24 cellular contexts compared by ENCODE assay signal in the genomic region with DNA sequence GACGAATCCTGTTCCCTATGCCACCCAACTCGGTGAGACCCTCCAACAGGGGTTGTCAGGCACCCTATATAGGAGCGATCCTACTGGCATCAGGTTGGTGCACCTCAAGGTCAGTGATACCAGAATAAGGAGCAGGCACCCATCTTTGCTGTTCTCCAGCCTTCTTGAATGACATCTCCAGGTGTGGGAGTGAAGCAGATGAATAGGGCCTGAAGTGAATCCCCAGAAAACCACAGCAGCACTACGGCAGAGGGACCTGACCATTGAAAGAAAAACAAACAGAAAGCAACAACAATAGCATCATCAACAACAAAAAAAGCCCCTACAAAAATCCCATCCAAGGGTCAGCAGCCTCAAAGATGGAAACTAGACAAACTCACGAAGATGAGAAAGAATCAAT.
"Had no signal": no experiment of that assay in that cellular context is flagged by ENCODE, and none has a peak within 500 bp of the region (broad histone marks: within the 10 kb centered on the region; RNA-seq: fewer than 3 reads in every experiment).

No MANE protein-coding gene starts in this region.

- H3K4me2 ChIP-seq: SK-N-SH had no signal

- H3K4me3 Mint-ChIP-seq: activated CD4-positive, alpha-beta T cell treated with anti-CD3 and anti-CD28 coated beads for 36 hours; activated CD4-positive, alpha-beta T cell treated with anti-CD3 and anti-CD28 coated beads, Interleukin-2, amount 10 ng/mL, durations not matched to agents 7 days and 5 days; activated CD8-positive, alpha-beta T cell treated with anti-CD3 and anti-CD28 coated beads, Interleukin-2, amount 10 ng/mL, durations not matched to agents 7 days and 5 days; activated T-cell treated with anti-CD3 and anti-CD28 coated beads, Interleukin-2, amount 50 U/mL, for 24 hours; T-helper 1 cell treated with Interleukin-12 subunit alpha and Interleukin-12 subunit beta and Interleukin-4 antibody, amounts not matched to agents 30 μg/mL and 1 μg/mL, for 36 hours; T-helper 2 cell treated with Interferon-gamma antibody and Interleukin-4, amounts not matched to agents 5 μg/mL and 100 μg/mL, for 36 hours had no signal

- DNase-seq: activated CD4-positive, alpha-beta T cell treated with anti-CD3 and anti-CD28 coated beads, Interleukin-2, amount 10 ng/mL, durations not matched to agents 7 days and 5 days; activated CD4-positive, alpha-beta T cell treated with anti-CD3 and anti-CD28 coated beads, Interleukin-2, amount 50 U/mL, for 48 hours; activated CD8-positive, alpha-beta T cell treated with anti-CD3 and anti-CD28 coated beads, Interleukin-2, amount 10 ng/mL, durations not matched to agents 7 days and 5 days; activated effector memory CD4-positive, alpha-beta T cell treated with anti-CD3 and anti-CD28 coated beads, Interleukin-2, amount 50 U/mL, for 16 hours; activated naive CD4-positive, alpha-beta T cell treated with Interleukin-2 at 50 U/mL for 16 hours; activated T-cell treated with anti-CD3 and anti-CD28 coated beads, Interleukin-2, amount 50 U/mL, for 24 hours; adrenal gland; body of pancreas; MM.1S; NCI-H1092; NCI-H1436 treated with DMSO at 0.1 percent for 48 hours; NCI-H1694 treated with DMSO at 0.1 percent for 48 hours; NCI-H2029; NCI-H345; NCI-H524 treated with DMSO at 0.1 percent for 48 hours; SHP77; SK-N-SH had no signal

- H3K27me3 Mint-ChIP-seq: activated CD4-positive, alpha-beta T cell treated with anti-CD3 and anti-CD28 coated beads for 36 hours; activated CD4-positive, alpha-beta T cell treated with anti-CD3 and anti-CD28 coated beads, Interleukin-2, amount 10 ng/mL, durations not matched to agents 7 days and 5 days had no signal

- H3K4me3 ChIP-seq: adrenal gland, body of pancreas, breast epithelium, SJSA1 had no signal

- H3K36me3 ChIP-seq: adrenal gland, breast epithelium, SJSA1 had no signal

- H3K27ac ChIP-seq: adrenal gland, body of pancreas, breast epithelium, SJSA1 had no signal

- H3K9me2 ChIP-seq: SK-N-SH had no signal

- H3K27me3 ChIP-seq: adrenal gland, body of pancreas, breast epithelium, SJSA1 had no signal

- ATAC-seq: activated CD4-positive, alpha-beta T cell treated with anti-CD3 and anti-CD28 coated beads for 36 hours; activated CD8-positive, alpha-beta T cell treated with anti-CD3 and anti-CD28 coated beads, Interleukin-2, amount 10 ng/mL, durations not matched to agents 7 days and 5 days; body of pancreas; Panc1 had no signal

- H3K9me3 Mint-ChIP-seq: activated CD4-positive, alpha-beta T cell treated with anti-CD3 and anti-CD28 coated beads, Interleukin-2, amount 10 ng/mL, durations not matched to agents 7 days and 5 days; activated naive CD4-positive, alpha-beta T cell treated with anti-CD3 and anti-CD28 coated beads, Interleukin-2, amount 50 U/mL, for 72 hours; activated T-cell treated with anti-CD3 and anti-CD28 coated beads, Interleukin-2, amount 50 U/mL, for 24 hours; T-helper 1 cell treated with Interleukin-12 subunit alpha and Interleukin-12 subunit beta and Interleukin-4 antibody, amounts not matched to agents 30 μg/mL and 1 μg/mL, for 36 hours; T-helper 2 cell treated with Interferon-gamma antibody and Interleukin-4, amounts not matched to agents 5 μg/mL and 100 μg/mL, for 36 hours had no signal

- H3K4me1 ChIP-seq: adrenal gland, body of pancreas, breast epithelium had no signal

- H3K36me3 Mint-ChIP-seq: activated naive CD4-positive, alpha-beta T cell treated with anti-CD3 and anti-CD28 coated beads, Interleukin-2, amount 50 U/mL, for 72 hours had no signal

- H3K27ac Mint-ChIP-seq: activated CD4-positive, alpha-beta T cell treated with anti-CD3 and anti-CD28 coated beads for 36 hours; activated CD4-positive, alpha-beta T cell treated with anti-CD3 and anti-CD28 coated beads, Interleukin-2, amount 10 ng/mL, durations not matched to agents 7 days and 5 days; activated CD8-positive, alpha-beta T cell treated with anti-CD3 and anti-CD28 coated beads, Interleukin-2, amount 10 ng/mL, durations not matched to agents 7 days and 5 days; activated naive CD4-positive, alpha-beta T cell treated with anti-CD3 and anti-CD28 coated beads, Interleukin-2, amount 50 U/mL, for 72 hours; activated T-cell treated with anti-CD3 and anti-CD28 coated beads, Interleukin-2, amount 50 U/mL, for 24 hours; T-helper 1 cell treated with Interleukin-12 subunit alpha and Interleukin-12 subunit beta and Interleukin-4 antibody, amounts not matched to agents 30 μg/mL and 1 μg/mL, for 36 hours; T-helper 2 cell treated with Interferon-gamma antibody and Interleukin-4, amounts not matched to agents 5 μg/mL and 100 μg/mL, for 36 hours had no signal

- H3K9me3 ChIP-seq: adrenal gland, body of pancreas, breast epithelium, SJSA1, SK-N-SH had no signal

- H3K9ac ChIP-seq: SK-N-SH had no signal
